19 cellular contexts compared by ENCODE assay signal in genomic region chr13:99806671-99807070, GRCh38.
"Had no signal": no experiment of that assay in that cellular context is flagged by ENCODE, and none has a peak within 500 bp of the region (broad histone marks: within the 10 kb centered on the region; RNA-seq: fewer than 3 reads in every experiment).

No MANE protein-coding gene starts in this region.

- H3K27ac ChIP-seq: adrenal gland, breast epithelium, esophagus squamous epithelium, foreskin keratinocyte, thoracic aorta, upper lobe of left lung, VCaP had no signal

- DNase-seq: activated CD4-positive, alpha-beta T cell treated with anti-CD3 and anti-CD28 coated beads for 1 hour; activated gamma-delta T cell; adrenal gland; effector memory CD4-positive, alpha-beta T cell; esophagus squamous epithelium; foreskin keratinocyte; hypothalamus; stimulated activated CD4-positive, alpha-beta T cell treated with anti-CD3 and anti-CD28 coated beads, Interleukin-4, amount 100 ng/mL, for 24 hours; T-helper 2 cell; upper lobe of left lung had no signal

- H3K4me3 ChIP-seq: adrenal gland, breast epithelium, esophagus squamous epithelium, lung, thoracic aorta, upper lobe of left lung had no signal

- H3K9me3 Mint-ChIP-seq: activated naive CD4-positive, alpha-beta T cell treated with anti-CD3 and anti-CD28 coated beads, Interleukin-2, amount 50 U/mL, for 24 hours; natural killer cell treated with Interleukin-12 subunit alpha and Interleukin-12 subunit beta and Interleukin-15 and Interleukin-18, amount 100 ng/mL, for 72 hours; stimulated activated memory B cell treated with anti-CD40 and anti-IgM and Interleukin-4, amounts not matched to agents 10 μg/mL and 1 μg/mL and 100 μg/mL, for 72 hours had no signal

- H3K27me3 ChIP-seq: adrenal gland, breast epithelium, esophagus squamous epithelium, foreskin keratinocyte, upper lobe of left lung had no signal

- H3K27ac Mint-ChIP-seq: activated naive CD4-positive, alpha-beta T cell treated with anti-CD3 and anti-CD28 coated beads, Interleukin-2, amount 50 U/mL, for 24 hours; natural killer cell treated with Interleukin-12 subunit alpha and Interleukin-12 subunit beta and Interleukin-15 and Interleukin-18, amount 100 ng/mL, for 72 hours; stimulated activated memory B cell treated with anti-CD40 and anti-IgM and Interleukin-4, amounts not matched to agents 10 μg/mL and 1 μg/mL and 100 μg/mL, for 72 hours had no signal

- H3K36me3 Mint-ChIP-seq: natural killer cell treated with Interleukin-12 subunit alpha and Interleukin-12 subunit beta and Interleukin-15 and Interleukin-18, amount 100 ng/mL, for 72 hours had no signal

- H3K36me3 ChIP-seq: adrenal gland, breast epithelium, esophagus squamous epithelium, thoracic aorta, upper lobe of left lung had no signal

- ATAC-seq: foreskin keratinocyte; left lobe of liver; natural killer cell treated with Interleukin-12 subunit alpha and Interleukin-12 subunit beta and Interleukin-15 and Interleukin-18, amount 100 ng/mL, for 72 hours; sciatic nerve; stimulated activated memory B cell treated with anti-CD40 and anti-IgM and Interleukin-4, amounts not matched to agents 10 μg/mL and 1 μg/mL and 100 μg/mL, for 72 hours had no signal

- H3K4me1 ChIP-seq: adrenal gland, breast epithelium, esophagus squamous epithelium, foreskin keratinocyte, upper lobe of left lung had no signal

- H3K9me3 ChIP-seq: adrenal gland, breast epithelium, esophagus squamous epithelium, thoracic aorta, upper lobe of left lung had no signal
